In the genomic region with DNA sequence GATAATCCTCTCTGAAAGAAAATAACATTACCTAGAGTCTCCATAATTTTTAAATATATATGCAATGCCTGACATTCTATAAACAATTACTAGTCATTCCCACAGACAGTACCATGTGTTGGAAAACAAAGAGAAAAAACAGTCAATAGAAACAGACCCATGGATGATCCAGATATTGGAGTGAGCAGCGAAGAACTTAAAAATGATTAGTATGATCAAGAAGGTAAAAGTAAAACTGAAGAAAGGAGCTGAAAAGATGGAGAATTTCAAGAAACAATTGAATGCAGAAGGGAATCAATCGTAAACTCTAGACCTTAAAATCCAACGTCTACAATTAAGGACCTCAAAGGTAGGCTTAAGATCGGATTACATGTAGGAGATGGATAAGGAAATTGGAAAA, we compare ENCODE assay signal across 28 cellular contexts.
"Had no signal": no experiment of that assay in that cellular context is flagged by ENCODE, and none has a peak within 500 bp of the region (broad histone marks: within the 10 kb centered on the region; RNA-seq: fewer than 3 reads in every experiment).

No MANE protein-coding gene starts in this region.

- H3K4me2 ChIP-seq: neural progenitor cell had no signal

- H3K9ac ChIP-seq: neural progenitor cell, parathyroid adenoma had no signal

- H3K4me3 Mint-ChIP-seq: natural killer cell; nephron; neural progenitor cell; stimulated activated effector memory CD8-positive, alpha-beta T cell treated with anti-CD3 and anti-CD28 coated beads, Interleukin-12 subunit alpha, Interleukin-12 subunit beta, amount 100 ng/mL, for 72 hours; stimulated activated naive B cell treated with anti-CD40 and anti-IgM and Interleukin-4, amounts not matched to agents 10 μg/mL and 1 μg/mL and 100 μg/mL, for 72 hours; stimulated activated naive CD8-positive, alpha-beta T cell treated with anti-CD3 and anti-CD28 coated beads, Interleukin-15, Interleukin-2, amounts not matched to agents 100 ng/mL and 50 ng/mL, for 24 hours had no signal

- H3K9me3 ChIP-seq: thyroid gland had no signal

- H3K4me3 ChIP-seq: neural progenitor cell, ovary, psoas muscle, right lobe of liver, sigmoid colon, stomach, thoracic aorta, thyroid gland, tibial nerve, upper lobe of left lung, vagina had no signal

- ATAC-seq: natural killer cell; psoas muscle; right cardiac atrium; right lobe of liver; stimulated activated effector memory CD8-positive, alpha-beta T cell treated with anti-CD3 and anti-CD28 coated beads, Interleukin-12 subunit alpha, Interleukin-12 subunit beta, amount 100 ng/mL, for 72 hours; stimulated activated naive B cell treated with anti-CD40 and anti-IgM and Interleukin-4, amounts not matched to agents 10 μg/mL and 1 μg/mL and 100 μg/mL, for 72 hours had no signal

- H3K36me3 Mint-ChIP-seq: natural killer cell; stimulated activated effector memory CD8-positive, alpha-beta T cell treated with anti-CD3 and anti-CD28 coated beads, Interleukin-12 subunit alpha, Interleukin-12 subunit beta, amount 100 ng/mL, for 72 hours had no signal

- H3K4me1 ChIP-seq: parathyroid adenoma, psoas muscle, sigmoid colon, stomach, thyroid gland, tibial nerve, upper lobe of left lung, vagina had no signal

- H3K79me2 ChIP-seq: parathyroid adenoma had no signal

- H3K27ac Mint-ChIP-seq: natural killer cell; nephron; neural progenitor cell; progenitor cell of endocrine pancreas; stimulated activated effector memory CD8-positive, alpha-beta T cell treated with anti-CD3 and anti-CD28 coated beads, Interleukin-12 subunit alpha, Interleukin-12 subunit beta, amount 100 ng/mL, for 72 hours; stimulated activated naive B cell treated with anti-CD40 and anti-IgM and Interleukin-4, amounts not matched to agents 10 μg/mL and 1 μg/mL and 100 μg/mL, for 72 hours; stimulated activated naive CD8-positive, alpha-beta T cell treated with anti-CD3 and anti-CD28 coated beads, Interleukin-15, Interleukin-2, amounts not matched to agents 100 ng/mL and 50 ng/mL, for 24 hours had no signal

- H2AFZ ChIP-seq: neural progenitor cell, parathyroid adenoma had no signal

- H3K27me3 Mint-ChIP-seq: progenitor cell of endocrine pancreas; stimulated activated naive CD8-positive, alpha-beta T cell treated with anti-CD3 and anti-CD28 coated beads, Interleukin-15, Interleukin-2, amounts not matched to agents 100 ng/mL and 50 ng/mL, for 24 hours had no signal

- DNase-seq: natural killer cell; occipital lobe; ovary; posterior cingulate gyrus; psoas muscle; right cardiac atrium; right lobe of liver; sigmoid colon; small intestine; stimulated activated CD4-positive, alpha-beta T cell treated with anti-CD3 and anti-CD28 coated beads, Interleukin-15, amount 100 ng/mL, for 24 hours; stimulated activated CD4-positive, alpha-beta T cell treated with anti-CD3 and anti-CD28 coated beads, Interleukin-2, amount 100 ng/mL, for 24 hours; stimulated activated CD4-positive, alpha-beta T cell treated with anti-CD3 and anti-CD28 coated beads, Interleukin-2, amount 100 ng/mL, for 48 hours; stimulated activated CD4-positive, alpha-beta T cell treated with anti-CD3 and anti-CD28 coated beads, Interleukin-4, amount 100 ng/mL, for 24 hours; stimulated activated naive B cell treated with anti-CD40 and anti-IgM and Interleukin-4, amounts not matched to agents 10 μg/mL and 1 μg/mL and 100 μg/mL, for 72 hours; stimulated activated naive CD4-positive, alpha-beta T cell treated with Interleukin-2 at 50 U/mL for 16 hours; stomach; thyroid gland; trophoblast cell; upper lobe of left lung had no signal

- H3K27me3 ChIP-seq: neural progenitor cell, ovary, right lobe of liver, sigmoid colon, stomach, thyroid gland, tibial nerve, upper lobe of left lung, vagina had no signal

- H3K27ac ChIP-seq: neural progenitor cell, ovary, parathyroid adenoma, psoas muscle, right lobe of liver, sigmoid colon, stomach, thoracic aorta, thyroid gland, tibial nerve, upper lobe of left lung, vagina had no signal

- H3K36me3 ChIP-seq: neural progenitor cell, ovary, right lobe of liver, sigmoid colon, stomach, thoracic aorta, thyroid gland, tibial nerve, upper lobe of left lung, vagina had no signal

- H3K4me1 Mint-ChIP-seq: natural killer cell; nephron; stimulated activated effector memory CD8-positive, alpha-beta T cell treated with anti-CD3 and anti-CD28 coated beads, Interleukin-12 subunit alpha, Interleukin-12 subunit beta, amount 100 ng/mL, for 72 hours; stimulated activated naive B cell treated with anti-CD40 and anti-IgM and Interleukin-4, amounts not matched to agents 10 μg/mL and 1 μg/mL and 100 μg/mL, for 72 hours had no signal
